24 cellular contexts compared by ENCODE assay signal in the genomic region with DNA sequence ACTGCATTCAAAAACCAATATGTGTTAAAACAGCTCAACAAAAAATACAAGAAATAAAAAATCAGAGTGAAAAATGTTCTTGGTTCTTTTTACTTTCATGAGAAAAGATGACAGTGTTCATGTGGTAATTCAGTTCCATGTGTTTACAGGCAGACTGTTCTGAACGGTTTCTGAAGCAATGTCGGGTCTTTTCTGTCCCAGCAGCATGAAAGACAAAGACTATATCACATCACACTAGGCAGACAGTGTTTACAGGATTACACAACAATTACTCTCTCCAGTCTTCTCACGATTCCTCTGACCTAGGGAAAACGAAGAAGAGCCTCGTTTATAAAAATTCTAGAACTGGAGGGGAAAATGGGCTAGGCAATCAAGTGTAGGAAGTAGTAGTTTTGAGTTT.
DNase-seq lines count a peak whose midpoint lies in the region; ATAC-seq and TF ChIP-seq lines count a peak whose summit lies in the region.
"Had no signal": no experiment of that assay in that cellular context is flagged by ENCODE, and none has a peak within 500 bp of the region (broad histone marks: within the 10 kb centered on the region; RNA-seq: fewer than 3 reads in every experiment).

No MANE protein-coding gene starts in this region.

- DNase-seq in IMR-90: peak; percentile 48
- peak in 1 of 49 donors; percentile 35 for DNase-seq in substantia nigra (lab: John Stamatoyannopoulos, UW)
- DNase-seq in NCI-H1092 (lab: John Stamatoyannopoulos, UW): no peak
- DNase-seq in natural killer cell: no peak
- DNase-seq in OCI-LY7 (ENCODE audit: low spot score): no peak
- DNase-seq: activated CD4-positive, alpha-beta T cell treated with anti-CD3 and anti-CD28 coated beads, Interleukin-2, amount 50 U/mL, for 48 hours; activated effector memory CD4-positive, alpha-beta T cell treated with anti-CD3 and anti-CD28 coated beads, Interleukin-2, amount 50 U/mL, for 16 hours; CD8-positive, alpha-beta memory T cell; DMS79; H7; kidney glomerular epithelial cell; NCI-H1436 treated with DMSO at 0.1 percent for 48 hours; NCI-H2171 treated with DMSO at 0.1 percent for 48 hours; NCI-H82; small intestine; stimulated activated CD4-positive, alpha-beta T cell treated with anti-CD3 and anti-CD28 coated beads, Interleukin-4, amount 100 ng/mL, for 24 hours had no signal

- H3K4me3 Mint-ChIP-seq in natural killer cell: no peak overlapping the region
- H3K4me3 Mint-ChIP-seq: CD8-positive, alpha-beta memory T cell; dendritic cell treated with granulocyte-macrophage colony-stimulating factor and Interleukin-4, amounts not matched to agents 40 ng/mL and 50 ng/mL, for 4 days; stimulated activated naive CD8-positive, alpha-beta T cell treated with anti-CD3 and anti-CD28 coated beads, Interleukin-15, Interleukin-2, amounts not matched to agents 100 ng/mL and 50 ng/mL, for 24 hours; type B pancreatic cell had no signal

- no peak overlapping the region for H2BK15ac ChIP-seq in IMR-90 (ENCODE audit: low read depth, low read length)

- H3K79me2 ChIP-seq in OCI-LY7 (ENCODE audit: insufficient read depth, low read depth, low read length): no peaks in the 10 kb centered on the region

- H3K36me3 ChIP-seq in IMR-90 (ENCODE audit: control insufficient read depth, insufficient read depth, low read length) (no peaks in the 10 kb centered on the region), OCI-LY7 (ENCODE audit: insufficient read depth, low read length) (no peaks in the 10 kb centered on the region)
- H3K36me3 ChIP-seq: prostate gland had no signal

- H2BK20ac ChIP-seq in IMR-90 (ENCODE audit: low read depth, low read length): no peak overlapping the region

- no peak overlapping the region for H4K5ac ChIP-seq in IMR-90 (ENCODE audit: low read depth, low read length)

- peaks cover 24 to 25% of the 10 kb centered on the region in 2 donors for H3K4me1 Mint-ChIP-seq in natural killer cell

- H2AK5ac ChIP-seq in IMR-90 (ENCODE audit: low read depth, low read length): no peak overlapping the region

- H3K4me2 ChIP-seq in IMR-90 (ENCODE audit: low read depth, low read length) (no peak overlapping the region), OCI-LY7 (ENCODE audit: low read length) (no peak overlapping the region)

- 0 out of 2 replicates have a peak, but pooled peaks cover 3% of the 10 kb centered on the region for H3K9me1 ChIP-seq in IMR-90 (ENCODE audit: insufficient read depth, low read length)

- H2BK120ac ChIP-seq in IMR-90 (ENCODE audit: low read depth, low read length): no peak overlapping the region

- BruUV-seq in IMR-90 (replicated peaks; lab: Mats Ljungman, UMichigan) (no TSS peak), OCI-LY7 (replicated peaks; lab: Mats Ljungman, UMichigan) (no TSS peak)

- H3K9ac ChIP-seq in IMR-90 (ENCODE audit: low read depth, low read length): no peak overlapping the region

- no peaks in the 10 kb centered on the region for H3K27me3 Mint-ChIP-seq in natural killer cell (ENCODE audit: low read depth in 2 of 2)
- H3K27me3 Mint-ChIP-seq: CD8-positive, alpha-beta memory T cell; dendritic cell treated with granulocyte-macrophage colony-stimulating factor and Interleukin-4, amounts not matched to agents 40 ng/mL and 50 ng/mL, for 4 days; stimulated activated naive CD8-positive, alpha-beta T cell treated with anti-CD3 and anti-CD28 coated beads, Interleukin-15, Interleukin-2, amounts not matched to agents 100 ng/mL and 50 ng/mL, for 24 hours; type B pancreatic cell had no signal

- in situ Hi-C loops in IMR-90 (cut with MboI; ENCODE audit: low sequenced_read_pairs): no loop called here

- 0 out of 2 replicates have a peak, but pooled peaks cover 2% of the 10 kb centered on the region for H3K4me1 ChIP-seq in IMR-90 (ENCODE audit: control insufficient read depth, insufficient read depth, low read length)
- H3K4me1 ChIP-seq in OCI-LY7 (ENCODE audit: insufficient read depth, low read length, poor library complexity, severe bottlenecking): no peaks in the 10 kb centered on the region
- H3K4me1 ChIP-seq: prostate gland, SJSA1 had no signal

- dilution Hi-C loops in IMR-90 (cut with HindIII; ENCODE audit: low sequenced_read_pairs, unreplicated experiment): no loop called here

- H2AFZ ChIP-seq in IMR-90 (replicated peaks; ENCODE audit: low read length, poor library complexity) (no peak overlapping the region), OCI-LY7 (ENCODE audit: low read length) (no peak overlapping the region)

- no peak for TF ChIP-seq RAD21 in IMR-90 (IDR thresholded peaks at IDR 0.05; ENCODE audit: low read length)

- no peak overlapping the region for H3K18ac ChIP-seq in IMR-90 (ENCODE audit: low read depth, low read length)

- no peak overlapping the region for H3K27ac ChIP-seq in IMR-90 (ENCODE audit: insufficient read depth, low read length)
- H3K27ac ChIP-seq in angular gyrus (ENCODE audit: low read depth, low read length): peak overlapping the region; percentile 47
- peak overlapping the region; percentile 49 for H3K27ac ChIP-seq in layer of hippocampus (ENCODE audit: low read depth, low read length)
- peak overlapping the region; percentile 56 for H3K27ac ChIP-seq in substantia nigra (ENCODE audit: low read depth, low read length, poor library complexity, severe bottlenecking)
- no peak overlapping the region for H3K27ac ChIP-seq in OCI-LY7 (ENCODE audit: low read depth, low read length, poor library complexity, severe bottlenecking)
- H3K27ac ChIP-seq: prostate gland, SJSA1 had no signal

- ATAC-seq in IMR-90 (ENCODE audit: low read depth): peak; percentile 32; the same call in 1 of the 2 replicates
- no peak for ATAC-seq in natural killer cell
- ATAC-seq: Panc1 had no signal

- POLR2A ChIA-PET in IMR-90 (lab: Charles Lee; ENCODE audit: unreplicated experiment) (no interaction called here), OCI-LY7 (lab: Charles Lee) (no interaction called here)

- intact Hi-C loops in IMR-90 (cut with micrococcal nuclease) (no loop called here), natural killer cell (cut with micrococcal nuclease) (no loop called here), OCI-LY7 (cut with micrococcal nuclease; ENCODE audit: unreplicated experiment) (no loop called here)

- no peak overlapping the region for H3K23ac ChIP-seq in IMR-90 (ENCODE audit: low read depth, low read length)

- no CpG with 5 or more reads among the region's 5 CpGs for WGBS in IMR-90 (ENCODE audit: extremely low coverage in 2 of 2, insufficient read length in 1 of 2), 2 experiments

- no peak overlapping the region for H3K14ac ChIP-seq in IMR-90 (replicated peaks; ENCODE audit: low read depth, low read length)

- TF ChIP-seq CTCF in IMR-90 (conservative IDR thresholded peaks at IDR 0.05; ENCODE audit: low read depth, low read length) (no peak), natural killer cell (IDR thresholded peaks at IDR 0.05) (no peak), OCI-LY7 (conservative IDR thresholded peaks at IDR 0.05; ENCODE audit: low read length) (no peak)

- CTCF ChIA-PET in IMR-90 (lab: Yijun Ruan, JAX): no interaction called here
- CTCF ChIA-PET in OCI-LY7 (lab: Charles Lee; ENCODE audit: unreplicated experiment): no interaction called here

- H4K8ac ChIP-seq in IMR-90 (ENCODE audit: low read depth in 2 of 2, low read length in 2 of 2): no peak overlapping the region

- H3K4ac ChIP-seq in IMR-90 (ENCODE audit: low read depth, low read length): no peak overlapping the region

- H3K9me3 ChIP-seq in IMR-90 (ENCODE audit: control insufficient read depth, insufficient read depth, low read length) (no peaks in the 10 kb centered on the region), OCI-LY7 (ENCODE audit: low read length) (no peaks in the 10 kb centered on the region)
- H3K9me3 ChIP-seq: prostate gland, SJSA1 had no signal

- H2BK5ac ChIP-seq in IMR-90 (ENCODE audit: low read depth, low read length, poor library complexity, severe bottlenecking): no peak overlapping the region

- H4K20me1 ChIP-seq in IMR-90 (ENCODE audit: insufficient read depth, low read length) (no peaks in the 10 kb centered on the region), OCI-LY7 (ENCODE audit: insufficient read depth, low read length) (no peaks in the 10 kb centered on the region)

- no peak for TF ChIP-seq POLR2A in IMR-90 (IDR thresholded peaks at IDR 0.05; ENCODE audit: low read depth, low read length)

- no peak overlapping the region for H3K4me3 ChIP-seq in IMR-90 (ENCODE audit: insufficient read depth, low read depth, low read length)
- H3K4me3 ChIP-seq in OCI-LY7 (ENCODE audit: low read depth, low read length, poor library complexity, severe bottlenecking): no peak overlapping the region
- H3K4me3 ChIP-seq: prostate gland, SJSA1 had no signal

- H4K91ac ChIP-seq in IMR-90 (ENCODE audit: insufficient read depth, low read depth, low read length): no peak overlapping the region

- no peak overlapping the region for H2AK9ac ChIP-seq in IMR-90 (replicated peaks; ENCODE audit: low read depth, low read length, poor library complexity)

- H3K9me2 ChIP-seq in OCI-LY7 (ENCODE audit: insufficient read depth, low read length): no peaks in the 10 kb centered on the region

- no peaks in the 10 kb centered on the region for H3K27me3 ChIP-seq in IMR-90 (ENCODE audit: control insufficient read depth, insufficient read depth, low read length)
- H3K27me3 ChIP-seq in layer of hippocampus (ENCODE audit: control insufficient read depth, insufficient read depth, low read length): no peaks in the 10 kb centered on the region
- H3K27me3 ChIP-seq: SJSA1 had no signal

- H3K79me1 ChIP-seq in IMR-90 (ENCODE audit: low read depth in 1 of 2, low read length in 2 of 2): peaks cover 3 to 6% of the 10 kb centered on the region in 2 experiments; a peak in 2 of 4 replicates

- H3K27ac Mint-ChIP-seq in natural killer cell: no peak overlapping the region
- H3K27ac Mint-ChIP-seq: CD8-positive, alpha-beta memory T cell; dendritic cell treated with granulocyte-macrophage colony-stimulating factor and Interleukin-4, amounts not matched to agents 40 ng/mL and 50 ng/mL, for 4 days; stimulated activated naive CD8-positive, alpha-beta T cell treated with anti-CD3 and anti-CD28 coated beads, Interleukin-15, Interleukin-2, amounts not matched to agents 100 ng/mL and 50 ng/mL, for 24 hours; type B pancreatic cell had no signal

- no peaks in the 10 kb centered on the region for H3K9me3 Mint-ChIP-seq in natural killer cell
- H3K9me3 Mint-ChIP-seq: CD8-positive, alpha-beta memory T cell; dendritic cell treated with granulocyte-macrophage colony-stimulating factor and Interleukin-4, amounts not matched to agents 40 ng/mL and 50 ng/mL, for 4 days; stimulated activated naive CD8-positive, alpha-beta T cell treated with anti-CD3 and anti-CD28 coated beads, Interleukin-15, Interleukin-2, amounts not matched to agents 100 ng/mL and 50 ng/mL, for 24 hours; type B pancreatic cell had no signal

- no peak overlapping the region for H3K56ac ChIP-seq in IMR-90 (ENCODE audit: extremely low read depth, insufficient read depth, low read length)

- peaks cover 7% of the 10 kb centered on the region for H3K36me3 Mint-ChIP-seq in natural killer cell

TF ChIP-seq in IMR-90, 13 proteins besides CTCF, POLR2A, EP300 and RAD21:
- TF ChIP-seq CEBPB (IDR thresholded peaks at IDR 0.05; ENCODE audit: low read depth, low read length): peak; percentile 83
- TF ChIP-seq RCOR1 (IDR thresholded peaks at IDR 0.05; ENCODE audit: insufficient replicate concordance, low read length): no peak

Comparison
In these comparisons a context has a peak if more than half of its experiments do, and no peak if none do; other contexts are left out.
1. H3K27ac ChIP-seq: peak in angular gyrus (single experiment), layer of hippocampus (single experiment) and substantia nigra (single experiment); none in IMR-90 (single experiment) and OCI-LY7 (single experiment).